In the genomic region with DNA sequence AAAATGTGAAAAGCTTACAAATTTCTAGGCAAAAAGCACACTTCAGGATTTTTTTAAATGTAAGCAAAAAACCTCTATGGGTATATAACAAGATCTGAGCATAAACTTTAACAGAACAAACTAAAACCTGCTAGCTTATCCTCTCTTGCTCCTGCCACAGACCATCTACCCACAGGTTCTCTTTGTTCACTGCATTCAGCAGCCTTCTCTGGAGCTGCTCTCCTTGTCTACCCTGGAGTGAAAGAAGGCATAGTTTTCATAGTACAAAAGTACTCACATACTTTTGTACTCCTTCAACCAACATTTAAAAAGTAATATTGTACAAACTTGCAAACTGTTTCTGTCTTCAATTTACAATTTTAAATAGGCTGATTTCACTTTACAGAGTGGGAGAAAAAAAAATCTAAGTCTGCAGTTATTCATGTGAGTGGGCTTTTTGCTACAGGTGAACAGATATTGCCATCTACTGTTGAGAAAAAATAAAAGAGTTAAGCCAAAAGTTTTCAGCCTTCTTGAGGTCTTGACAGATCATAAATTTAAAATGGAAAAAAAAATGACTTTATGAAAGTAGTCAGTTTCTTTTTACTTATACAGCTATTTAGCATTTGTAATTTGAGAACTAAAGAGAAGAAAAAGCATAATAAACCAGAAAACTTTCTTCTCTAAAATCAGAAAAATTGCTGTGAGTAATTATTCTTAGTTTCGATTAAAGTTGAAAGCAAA, we compare ENCODE assay signal across 9 cellular contexts. TPM values are rescaled to one million over a fixed set of nuclear protein-coding genes. Genes with fewer than 3 reads are reported as not detected.
DNase-seq lines count a peak whose midpoint lies in the region; ATAC-seq and TF ChIP-seq lines count a peak whose summit lies in the region.
"Had no signal": no experiment of that assay in that cellular context is flagged by ENCODE, and none has a peak within 500 bp of the region (broad histone marks: within the 10 kb centered on the region; RNA-seq: fewer than 3 reads in every experiment).

No MANE protein-coding gene starts in this region.

- ATAC-seq in SK-N-SH treated with all-trans-retinoic acid at 6 μM for 48 hours = 0 out of 3 replicates have a peak, but pooled peaks have one; percentile 37
- ATAC-seq in activated CD8-positive, alpha-beta memory T cell treated with anti-CD3 and anti-CD28 coated beads, Interleukin-2, amount 10 ng/mL, durations not matched to agents 7 days and 5 days = no peak
- no peak for ATAC-seq in left lobe of liver
- ATAC-seq: activated CD4-positive, alpha-beta T cell treated with anti-CD3 and anti-CD28 coated beads for 36 hours had no signal

- H3K4me3 ChIP-seq in AG09309 (ENCODE audit: control insufficient read depth, low read depth, low read length) = no peak overlapping the region

- TF ChIP-seq CTCF in AG09309 (IDR thresholded peaks at IDR 0.05; ENCODE audit: control insufficient read depth, insufficient read depth, low read depth, low read length, missing control alignments) = peak; percentile 37

- no peaks in the 10 kb centered on the region for H3K9me3 Mint-ChIP-seq in activated CD8-positive, alpha-beta memory T cell treated with anti-CD3 and anti-CD28 coated beads, Interleukin-2, amount 10 ng/mL, durations not matched to agents 7 days and 5 days (ENCODE audit: low read depth)
- H3K9me3 Mint-ChIP-seq in activated CD4-positive, alpha-beta T cell treated with anti-CD3 and anti-CD28 coated beads, Interleukin-2, amount 10 ng/mL, durations not matched to agents 24 days and 14 days = no peaks in the 10 kb centered on the region

- H3K36me3 Mint-ChIP-seq in activated CD8-positive, alpha-beta memory T cell treated with anti-CD3 and anti-CD28 coated beads, Interleukin-2, amount 10 ng/mL, durations not matched to agents 7 days and 5 days = no peaks in the 10 kb centered on the region
- H3K36me3 Mint-ChIP-seq in activated CD4-positive, alpha-beta T cell treated with anti-CD3 and anti-CD28 coated beads, Interleukin-2, amount 10 ng/mL, durations not matched to agents 24 days and 14 days (ENCODE audit: low read depth) = no peaks in the 10 kb centered on the region

- peaks cover 25% of the 10 kb centered on the region for H3K27me3 Mint-ChIP-seq in activated CD8-positive, alpha-beta memory T cell treated with anti-CD3 and anti-CD28 coated beads, Interleukin-2, amount 10 ng/mL, durations not matched to agents 7 days and 5 days
- peaks cover 22% of the 10 kb centered on the region for H3K27me3 Mint-ChIP-seq in activated CD4-positive, alpha-beta T cell treated with anti-CD3 and anti-CD28 coated beads, Interleukin-2, amount 10 ng/mL, durations not matched to agents 24 days and 14 days

- H3K27ac Mint-ChIP-seq in activated CD8-positive, alpha-beta memory T cell treated with anti-CD3 and anti-CD28 coated beads, Interleukin-2, amount 10 ng/mL, durations not matched to agents 7 days and 5 days = no peak overlapping the region
- no peak overlapping the region for H3K27ac Mint-ChIP-seq in activated CD4-positive, alpha-beta T cell treated with anti-CD3 and anti-CD28 coated beads, Interleukin-2, amount 10 ng/mL, durations not matched to agents 24 days and 14 days
- H3K27ac Mint-ChIP-seq: activated CD4-positive, alpha-beta T cell treated with anti-CD3 and anti-CD28 coated beads for 36 hours had no signal

- no peak overlapping the region for H3K4me3 Mint-ChIP-seq in activated CD8-positive, alpha-beta memory T cell treated with anti-CD3 and anti-CD28 coated beads, Interleukin-2, amount 10 ng/mL, durations not matched to agents 7 days and 5 days
- H3K4me3 Mint-ChIP-seq in activated CD4-positive, alpha-beta T cell treated with anti-CD3 and anti-CD28 coated beads, Interleukin-2, amount 10 ng/mL, durations not matched to agents 24 days and 14 days = no peak overlapping the region
- H3K4me3 Mint-ChIP-seq: activated CD4-positive, alpha-beta T cell treated with anti-CD3 and anti-CD28 coated beads for 36 hours had no signal

- no peak for DNase-seq in AG09309 (ENCODE audit: low read depth)
- DNase-seq in H4 (ENCODE audit: low spot score) = peak; percentile 37
- DNase-seq in iPS-NIHi11 (ENCODE audit: low spot score) = peak; percentile 23
- no peak for DNase-seq in D341Med (ENCODE audit: low spot score)
- DNase-seq in activated CD8-positive, alpha-beta memory T cell treated with anti-CD3 and anti-CD28 coated beads, Interleukin-2, amount 10 ng/mL, durations not matched to agents 7 days and 5 days = no peak
- no peak for DNase-seq in left lobe of liver (ENCODE audit: low spot score)
- DNase-seq in activated CD4-positive, alpha-beta T cell treated with anti-CD3 and anti-CD28 coated beads, Interleukin-2, amount 10 ng/mL, durations not matched to agents 24 days and 14 days = no peak
- DNase-seq: activated CD4-positive, alpha-beta T cell treated with anti-CD3 and anti-CD28 coated beads for 36 hours had no signal

- CTCF ChIA-PET in activated CD8-positive, alpha-beta memory T cell treated with anti-CD3 and anti-CD28 coated beads, Interleukin-2, amount 10 ng/mL, durations not matched to agents 7 days and 5 days (lab: Charles Lee) = interaction anchor here (1.0 to 2.7 kb wide), 4 partner anchors 8 to 1533 kb away, joined by 3 to 12 read pairs (median 5); no protein-coding TSS in a partner anchor

- intact Hi-C loops in activated CD4-positive, alpha-beta T cell treated with anti-CD3 and anti-CD28 coated beads, Interleukin-2, amount 10 ng/mL, durations not matched to agents 24 days and 14 days (cut with micrococcal nuclease) = loop anchor here (2.0 to 10.0 kb wide), 2 partner anchors 604 to 880 kb away; no protein-coding TSS in a partner anchor

- H3K4me1 Mint-ChIP-seq in activated CD8-positive, alpha-beta memory T cell treated with anti-CD3 and anti-CD28 coated beads, Interleukin-2, amount 10 ng/mL, durations not matched to agents 7 days and 5 days = peaks cover 7% of the 10 kb centered on the region
- H3K4me1 Mint-ChIP-seq in activated CD4-positive, alpha-beta T cell treated with anti-CD3 and anti-CD28 coated beads, Interleukin-2, amount 10 ng/mL, durations not matched to agents 24 days and 14 days = peaks cover 7% of the 10 kb centered on the region

TF ChIP-seq in SK-N-SH treated with all-trans-retinoic acid at 6 μM for 48 hours, 23 proteins besides CTCF, POLR2A, EP300 and RAD21 (continues in another document):
- no peak for TF ChIP-seq TOX (CRISPR knock-in tag; IDR thresholded peaks at IDR 0.05; ENCODE audit: borderline replicate concordance)
- no peak for TF ChIP-seq CSDC2 (CRISPR knock-in tag; IDR thresholded peaks at IDR 0.05)
- TF ChIP-seq, protein P1, sequence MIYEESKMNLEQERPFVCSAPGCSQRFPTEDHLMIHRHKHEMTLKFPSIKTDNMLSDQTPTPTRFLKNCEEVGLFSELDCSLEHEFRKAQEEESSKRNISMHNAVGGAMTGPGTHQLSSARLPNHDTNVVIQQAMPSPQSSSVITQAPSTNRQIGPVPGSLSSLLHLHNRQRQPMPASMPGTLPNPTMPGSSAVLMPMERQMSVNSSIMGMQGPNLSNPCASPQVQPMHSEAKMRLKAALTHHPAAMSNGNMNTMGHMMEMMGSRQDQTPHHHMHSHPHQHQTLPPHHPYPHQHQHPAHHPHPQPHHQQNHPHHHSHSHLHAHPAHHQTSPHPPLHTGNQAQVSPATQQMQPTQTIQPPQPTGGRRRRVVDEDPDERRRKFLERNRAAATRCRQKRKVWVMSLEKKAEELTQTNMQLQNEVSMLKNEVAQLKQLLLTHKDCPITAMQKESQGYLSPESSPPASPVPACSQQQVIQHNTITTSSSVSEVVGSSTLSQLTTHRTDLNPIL (CRISPR knock-in tag; IDR thresholded peaks at IDR 0.05; ENCODE audit: low read depth) = no peak
- no peak for TF ChIP-seq GLIS3 (CRISPR knock-in tag; IDR thresholded peaks at IDR 0.05)
- no peak for TF ChIP-seq SNAI2 (CRISPR knock-in tag; IDR thresholded peaks at IDR 0.05)
- TF ChIP-seq ESRRG (CRISPR knock-in tag; IDR thresholded peaks at IDR 0.05) = no peak
- TF ChIP-seq TCF4 (CRISPR knock-in tag; IDR thresholded peaks at IDR 0.05; ENCODE audit: borderline replicate concordance) = no peak
- TF ChIP-seq, protein P2, sequence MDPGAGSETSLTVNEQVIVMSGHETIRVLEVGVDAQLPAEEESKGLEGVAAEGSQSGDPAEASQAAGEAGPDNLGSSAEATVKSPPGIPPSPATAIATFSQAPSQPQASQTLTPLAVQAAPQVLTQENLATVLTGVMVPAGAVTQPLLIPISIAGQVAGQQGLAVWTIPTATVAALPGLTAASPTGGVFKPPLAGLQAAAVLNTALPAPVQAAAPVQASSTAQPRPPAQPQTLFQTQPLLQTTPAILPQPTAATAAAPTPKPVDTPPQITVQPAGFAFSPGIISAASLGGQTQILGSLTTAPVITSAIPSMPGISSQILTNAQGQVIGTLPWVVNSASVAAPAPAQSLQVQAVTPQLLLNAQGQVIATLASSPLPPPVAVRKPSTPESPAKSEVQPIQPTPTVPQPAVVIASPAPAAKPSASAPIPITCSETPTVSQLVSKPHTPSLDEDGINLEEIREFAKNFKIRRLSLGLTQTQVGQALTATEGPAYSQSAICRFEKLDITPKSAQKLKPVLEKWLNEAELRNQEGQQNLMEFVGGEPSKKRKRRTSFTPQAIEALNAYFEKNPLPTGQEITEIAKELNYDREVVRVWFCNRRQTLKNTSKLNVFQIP (CRISPR knock-in tag; IDR thresholded peaks at IDR 0.05; ENCODE audit: borderline replicate concordance, low read depth) = no peak
- TF ChIP-seq PPARA (CRISPR knock-in tag; IDR thresholded peaks at IDR 0.05; ENCODE audit: borderline replicate concordance) = no peak

RNA-seq across cellular contexts. Expression of a gene that starts 20.4 kb away (rescaled TPM):
- 20.2 and 68.1 TPM in 2 replicates for total RNA-seq in H4 (2014; rRNA removed; shearing (Covaris generic))
- total RNA-seq in activated CD8-positive, alpha-beta memory T cell treated with anti-CD3 and anti-CD28 coated beads, Interleukin-2, amount 10 ng/mL, durations not matched to agents 7 days and 5 days = 10 to 100 TPM; 10.5 to 17.4 TPM
- 3.1 TPM for total RNA-seq in left lobe of liver
- total RNA-seq in activated CD4-positive, alpha-beta T cell treated with anti-CD3 and anti-CD28 coated beads, Interleukin-2, amount 10 ng/mL, durations not matched to agents 24 days and 14 days = 8.9 TPM in 1 of 2 replicates, not detected in the other

RNA-seq across cellular contexts. Expression of a gene that starts 24.9 kb away (rescaled TPM):
- total RNA-seq in H4 (2014; rRNA removed; shearing (Covaris generic)) = not detected in 2 replicates
- under 1 TPM; 0.49 to 0.76 TPM for total RNA-seq in activated CD8-positive, alpha-beta memory T cell treated with anti-CD3 and anti-CD28 coated beads, Interleukin-2, amount 10 ng/mL, durations not matched to agents 7 days and 5 days
- total RNA-seq in left lobe of liver = 1.6 TPM
- 0.85 and 1.1 TPM in 2 replicates for total RNA-seq in activated CD4-positive, alpha-beta T cell treated with anti-CD3 and anti-CD28 coated beads, Interleukin-2, amount 10 ng/mL, durations not matched to agents 24 days and 14 days

RNA-seq across cellular contexts. Expression of a gene that starts 28.7 kb away (rescaled TPM):
- 18.7 and 19.5 TPM in 2 replicates for total RNA-seq in H4 (2014; rRNA removed; shearing (Covaris generic))
- total RNA-seq in activated CD8-positive, alpha-beta memory T cell treated with anti-CD3 and anti-CD28 coated beads, Interleukin-2, amount 10 ng/mL, durations not matched to agents 7 days and 5 days = 10 to 100 TPM; 15.3 to 16.9 TPM
- total RNA-seq in left lobe of liver = 5.7 TPM
- 15.9 and 17.2 TPM in 2 replicates for total RNA-seq in activated CD4-positive, alpha-beta T cell treated with anti-CD3 and anti-CD28 coated beads, Interleukin-2, amount 10 ng/mL, durations not matched to agents 24 days and 14 days

Comparison
In these comparisons a context has a peak if more than half of its experiments do, and no peak if none do; other contexts are left out.
1. DNase-seq: peak in H4 (single experiment) and iPS-NIHi11 (single experiment); none in AG09309 (single experiment), D341Med (single experiment), activated CD8-positive, alpha-beta memory T cell treated with anti-CD3 and anti-CD28 coated beads, Interleukin-2, amount 10 ng/mL, durations not matched to agents 7 days and 5 days (single experiment), left lobe of liver (single experiment) and activated CD4-positive, alpha-beta T cell treated with anti-CD3 and anti-CD28 coated beads, Interleukin-2, amount 10 ng/mL, durations not matched to agents 24 days and 14 days (single experiment).